1 cellular context compared by ENCODE assay signal in the genomic region with DNA sequence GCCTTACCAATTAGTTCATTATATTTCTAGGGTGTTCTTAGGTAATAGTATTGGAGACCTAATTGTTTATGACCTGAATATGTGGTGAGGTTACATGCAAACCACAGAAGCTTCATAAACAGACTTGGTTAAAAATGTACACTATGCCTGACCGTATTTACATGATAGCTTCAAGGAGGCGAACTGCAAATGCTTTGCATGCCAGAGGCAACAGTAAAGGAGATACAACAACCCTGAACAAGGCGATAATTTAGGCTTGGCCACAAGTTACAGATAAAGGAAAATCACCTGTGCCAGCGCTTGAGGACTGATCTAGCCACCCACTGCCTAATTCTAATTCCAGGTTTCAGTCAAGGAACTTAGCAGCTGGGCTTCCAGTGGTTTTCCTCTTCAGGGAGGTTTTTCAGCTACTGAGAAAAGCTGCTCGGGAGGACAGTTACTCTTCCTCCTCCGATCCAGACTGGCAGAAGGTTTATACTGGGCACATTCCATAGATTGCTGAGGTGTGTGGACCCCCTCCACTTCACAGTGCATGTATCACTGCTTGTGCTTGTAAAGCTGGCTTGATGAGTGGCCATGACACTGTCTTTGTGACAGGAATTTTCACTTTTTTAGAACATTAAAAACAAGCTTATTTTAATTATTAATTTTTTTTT.
TF ChIP-seq lines count a peak whose summit lies in the region.

No MANE protein-coding gene starts in this region.

TF ChIP-seq in WTC11, 78 proteins besides CTCF, POLR2A, EP300 and RAD21 (continued from another document):
- TF ChIP-seq, protein P1, sequence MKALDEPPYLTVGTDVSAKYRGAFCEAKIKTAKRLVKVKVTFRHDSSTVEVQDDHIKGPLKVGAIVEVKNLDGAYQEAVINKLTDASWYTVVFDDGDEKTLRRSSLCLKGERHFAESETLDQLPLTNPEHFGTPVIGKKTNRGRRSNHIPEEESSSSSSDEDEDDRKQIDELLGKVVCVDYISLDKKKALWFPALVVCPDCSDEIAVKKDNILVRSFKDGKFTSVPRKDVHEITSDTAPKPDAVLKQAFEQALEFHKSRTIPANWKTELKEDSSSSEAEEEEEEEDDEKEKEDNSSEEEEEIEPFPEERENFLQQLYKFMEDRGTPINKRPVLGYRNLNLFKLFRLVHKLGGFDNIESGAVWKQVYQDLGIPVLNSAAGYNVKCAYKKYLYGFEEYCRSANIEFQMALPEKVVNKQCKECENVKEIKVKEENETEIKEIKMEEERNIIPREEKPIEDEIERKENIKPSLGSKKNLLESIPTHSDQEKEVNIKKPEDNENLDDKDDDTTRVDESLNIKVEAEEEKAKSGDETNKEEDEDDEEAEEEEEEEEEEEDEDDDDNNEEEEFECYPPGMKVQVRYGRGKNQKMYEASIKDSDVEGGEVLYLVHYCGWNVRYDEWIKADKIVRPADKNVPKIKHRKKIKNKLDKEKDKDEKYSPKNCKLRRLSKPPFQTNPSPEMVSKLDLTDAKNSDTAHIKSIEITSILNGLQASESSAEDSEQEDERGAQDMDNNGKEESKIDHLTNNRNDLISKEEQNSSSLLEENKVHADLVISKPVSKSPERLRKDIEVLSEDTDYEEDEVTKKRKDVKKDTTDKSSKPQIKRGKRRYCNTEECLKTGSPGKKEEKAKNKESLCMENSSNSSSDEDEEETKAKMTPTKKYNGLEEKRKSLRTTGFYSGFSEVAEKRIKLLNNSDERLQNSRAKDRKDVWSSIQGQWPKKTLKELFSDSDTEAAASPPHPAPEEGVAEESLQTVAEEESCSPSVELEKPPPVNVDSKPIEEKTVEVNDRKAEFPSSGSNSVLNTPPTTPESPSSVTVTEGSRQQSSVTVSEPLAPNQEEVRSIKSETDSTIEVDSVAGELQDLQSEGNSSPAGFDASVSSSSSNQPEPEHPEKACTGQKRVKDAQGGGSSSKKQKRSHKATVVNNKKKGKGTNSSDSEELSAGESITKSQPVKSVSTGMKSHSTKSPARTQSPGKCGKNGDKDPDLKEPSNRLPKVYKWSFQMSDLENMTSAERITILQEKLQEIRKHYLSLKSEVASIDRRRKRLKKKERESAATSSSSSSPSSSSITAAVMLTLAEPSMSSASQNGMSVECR (CRISPR knock-in tag; IDR thresholded peaks at IDR 0.05; ENCODE audit: borderline replicate concordance), result no peak
- TF ChIP-seq SP1 (CRISPR knock-in tag; conservative IDR thresholded peaks at IDR 0.05), result no peak
- TF ChIP-seq, protein P2, sequence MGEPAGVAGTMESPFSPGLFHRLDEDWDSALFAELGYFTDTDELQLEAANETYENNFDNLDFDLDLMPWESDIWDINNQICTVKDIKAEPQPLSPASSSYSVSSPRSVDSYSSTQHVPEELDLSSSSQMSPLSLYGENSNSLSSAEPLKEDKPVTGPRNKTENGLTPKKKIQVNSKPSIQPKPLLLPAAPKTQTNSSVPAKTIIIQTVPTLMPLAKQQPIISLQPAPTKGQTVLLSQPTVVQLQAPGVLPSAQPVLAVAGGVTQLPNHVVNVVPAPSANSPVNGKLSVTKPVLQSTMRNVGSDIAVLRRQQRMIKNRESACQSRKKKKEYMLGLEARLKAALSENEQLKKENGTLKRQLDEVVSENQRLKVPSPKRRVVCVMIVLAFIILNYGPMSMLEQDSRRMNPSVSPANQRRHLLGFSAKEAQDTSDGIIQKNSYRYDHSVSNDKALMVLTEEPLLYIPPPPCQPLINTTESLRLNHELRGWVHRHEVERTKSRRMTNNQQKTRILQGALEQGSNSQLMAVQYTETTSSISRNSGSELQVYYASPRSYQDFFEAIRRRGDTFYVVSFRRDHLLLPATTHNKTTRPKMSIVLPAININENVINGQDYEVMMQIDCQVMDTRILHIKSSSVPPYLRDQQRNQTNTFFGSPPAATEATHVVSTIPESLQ (CRISPR knock-in tag; IDR thresholded peaks at IDR 0.05), result no peak
- TF ChIP-seq, protein P3, sequence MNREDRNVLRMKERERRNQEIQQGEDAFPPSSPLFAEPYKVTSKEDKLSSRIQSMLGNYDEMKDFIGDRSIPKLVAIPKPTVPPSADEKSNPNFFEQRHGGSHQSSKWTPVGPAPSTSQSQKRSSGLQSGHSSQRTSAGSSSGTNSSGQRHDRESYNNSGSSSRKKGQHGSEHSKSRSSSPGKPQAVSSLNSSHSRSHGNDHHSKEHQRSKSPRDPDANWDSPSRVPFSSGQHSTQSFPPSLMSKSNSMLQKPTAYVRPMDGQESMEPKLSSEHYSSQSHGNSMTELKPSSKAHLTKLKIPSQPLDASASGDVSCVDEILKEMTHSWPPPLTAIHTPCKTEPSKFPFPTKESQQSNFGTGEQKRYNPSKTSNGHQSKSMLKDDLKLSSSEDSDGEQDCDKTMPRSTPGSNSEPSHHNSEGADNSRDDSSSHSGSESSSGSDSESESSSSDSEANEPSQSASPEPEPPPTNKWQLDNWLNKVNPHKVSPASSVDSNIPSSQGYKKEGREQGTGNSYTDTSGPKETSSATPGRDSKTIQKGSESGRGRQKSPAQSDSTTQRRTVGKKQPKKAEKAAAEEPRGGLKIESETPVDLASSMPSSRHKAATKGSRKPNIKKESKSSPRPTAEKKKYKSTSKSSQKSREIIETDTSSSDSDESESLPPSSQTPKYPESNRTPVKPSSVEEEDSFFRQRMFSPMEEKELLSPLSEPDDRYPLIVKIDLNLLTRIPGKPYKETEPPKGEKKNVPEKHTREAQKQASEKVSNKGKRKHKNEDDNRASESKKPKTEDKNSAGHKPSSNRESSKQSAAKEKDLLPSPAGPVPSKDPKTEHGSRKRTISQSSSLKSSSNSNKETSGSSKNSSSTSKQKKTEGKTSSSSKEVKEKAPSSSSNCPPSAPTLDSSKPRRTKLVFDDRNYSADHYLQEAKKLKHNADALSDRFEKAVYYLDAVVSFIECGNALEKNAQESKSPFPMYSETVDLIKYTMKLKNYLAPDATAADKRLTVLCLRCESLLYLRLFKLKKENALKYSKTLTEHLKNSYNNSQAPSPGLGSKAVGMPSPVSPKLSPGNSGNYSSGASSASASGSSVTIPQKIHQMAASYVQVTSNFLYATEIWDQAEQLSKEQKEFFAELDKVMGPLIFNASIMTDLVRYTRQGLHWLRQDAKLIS (CRISPR knock-in tag; IDR thresholded peaks at IDR 0.05; ENCODE audit: borderline replicate concordance), result no peak
- no peak for TF ChIP-seq NR1H2 (CRISPR knock-in tag; IDR thresholded peaks at IDR 0.05)
- TF ChIP-seq MYBL2 (CRISPR knock-in tag; IDR thresholded peaks at IDR 0.05), result no peak
- TF ChIP-seq, protein P4, sequence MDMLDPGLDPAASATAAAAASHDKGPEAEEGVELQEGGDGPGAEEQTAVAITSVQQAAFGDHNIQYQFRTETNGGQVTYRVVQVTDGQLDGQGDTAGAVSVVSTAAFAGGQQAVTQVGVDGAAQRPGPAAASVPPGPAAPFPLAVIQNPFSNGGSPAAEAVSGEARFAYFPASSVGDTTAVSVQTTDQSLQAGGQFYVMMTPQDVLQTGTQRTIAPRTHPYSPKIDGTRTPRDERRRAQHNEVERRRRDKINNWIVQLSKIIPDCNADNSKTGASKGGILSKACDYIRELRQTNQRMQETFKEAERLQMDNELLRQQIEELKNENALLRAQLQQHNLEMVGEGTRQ (CRISPR knock-in tag; IDR thresholded peaks at IDR 0.05), result no peak
- TF ChIP-seq CREM (CRISPR knock-in tag; IDR thresholded peaks at IDR 0.05), result no peak
- TF ChIP-seq, protein P5, sequence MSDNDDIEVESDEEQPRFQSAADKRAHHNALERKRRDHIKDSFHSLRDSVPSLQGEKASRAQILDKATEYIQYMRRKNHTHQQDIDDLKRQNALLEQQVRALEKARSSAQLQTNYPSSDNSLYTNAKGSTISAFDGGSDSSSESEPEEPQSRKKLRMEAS (CRISPR knock-in tag; IDR thresholded peaks at IDR 0.05), result no peak
- TF ChIP-seq ZNF121 (CRISPR knock-in tag; IDR thresholded peaks at IDR 0.05), result no peak
TF ChIP-seq in WTC11: peak in this region for 0.
